In the genomic region with DNA sequence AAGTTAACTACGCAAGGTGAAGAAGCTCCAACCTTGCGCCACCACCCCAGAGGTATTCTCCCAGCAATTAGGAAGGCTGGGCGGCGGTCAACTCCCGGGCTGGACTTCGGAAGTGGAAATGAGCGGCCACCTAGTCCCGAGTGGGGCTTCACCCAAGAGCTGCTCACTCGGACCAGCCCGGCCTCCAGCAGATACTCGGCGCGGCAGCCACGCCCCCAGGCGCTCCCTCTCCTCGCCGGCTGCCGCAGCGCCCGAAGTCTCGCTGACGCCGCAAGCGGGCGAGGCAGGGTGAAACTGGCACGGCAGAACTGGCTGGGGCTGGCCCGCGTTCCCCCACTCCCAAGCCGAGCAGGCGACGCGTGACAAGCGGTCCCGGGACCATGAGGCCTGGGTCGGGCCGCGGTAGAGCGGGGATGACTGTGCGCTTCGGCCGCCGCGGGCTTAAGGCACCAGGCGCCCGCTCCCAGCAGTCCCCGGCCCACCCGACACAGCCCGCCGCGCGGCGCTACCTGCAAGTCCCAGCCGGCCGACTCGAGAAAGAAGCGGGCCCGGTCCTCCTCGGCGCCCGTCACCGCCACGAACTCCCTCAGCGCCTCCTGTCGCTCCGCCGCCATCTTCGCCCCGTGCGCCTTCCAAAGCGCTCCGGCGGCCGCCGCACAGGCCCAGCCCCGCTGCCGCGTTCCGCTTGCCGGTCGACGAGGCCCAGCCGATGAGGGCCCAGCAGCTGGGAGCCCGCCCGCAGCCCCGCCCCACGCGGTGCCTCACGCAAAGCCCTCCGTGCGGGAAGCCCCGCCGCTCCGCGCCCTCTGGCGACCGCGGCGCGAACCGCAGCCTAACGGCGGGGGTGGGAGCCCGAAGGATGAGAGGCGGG, we compare ENCODE assay signal across 8 cellular contexts. TPM values are rescaled to one million over a fixed set of nuclear protein-coding genes. Genes with fewer than 3 reads are reported as not detected.
A peak's percentile ranks its signal among the peaks of the same experiment; 100 is the strongest.
DNase-seq lines count a peak whose midpoint lies in the region; TF ChIP-seq lines count a peak whose summit lies in the region.

A gene (minus strand): TSS at position 639 of the 871 bp plus-strand sequence. CDS start 25 bp downstream, at position 614.

- peak within 1 kb of the TSS; percentile 77 for H3K18ac ChIP-seq in H9 (ENCODE audit: insufficient read length, low read depth, low read length)

- DNase-seq in G401 (ENCODE audit: low spot score) (peak; percentile 87), H9 (peak; percentile 96), MG63 (peak; percentile 92), SHP77 treated with DMSO at 0.1 percent for 48 hours (lab: John Stamatoyannopoulos, UW) (peak; percentile 81), activated gamma-delta T cell (lab: John Stamatoyannopoulos, UW) (peak; percentile 96), foreskin fibroblast (peak; percentile 94 to 98), neural progenitor cell (ENCODE audit: low spot score) (peak; percentile 98), stromal cell of bone marrow (ENCODE audit: low read depth) (peak; percentile 86)

- H2BK20ac ChIP-seq in H9 (ENCODE audit: low read depth, low read length, poor library complexity, severe bottlenecking): no peak within 1 kb of the TSS

- peak; percentile 100 for TF ChIP-seq CTCF in H9 (conservative IDR thresholded peaks at IDR 0.05)
- peak; percentile 68 for TF ChIP-seq CTCF in foreskin fibroblast (IDR thresholded peaks at IDR 0.05; ENCODE audit: low read depth, low read length)
- peak; percentile 96 for TF ChIP-seq CTCF in neural progenitor cell (IDR thresholded peaks at IDR 0.05)

- no peak within 1 kb of the TSS for H2BK120ac ChIP-seq in H9 (ENCODE audit: low read depth, low read length, poor library complexity, severe bottlenecking)

- H3K36me3 ChIP-seq in MG63: peaks cover 10% of the 10 kb centered on the region
- H3K36me3 ChIP-seq in neural progenitor cell: no peaks in the 10 kb centered on the region

- H3K4me3 Mint-ChIP-seq in H9 (peak within 1 kb of the TSS; percentile 80 to 92), neural progenitor cell (peak within 1 kb of the TSS; percentile 91)

- H3T11ph ChIP-seq in H9 (ENCODE audit: low read length): no peak within 1 kb of the TSS

- H3K4me3 ChIP-seq in MG63 (peak within 1 kb of the TSS; percentile 89), foreskin fibroblast (ENCODE audit: low read depth in 1 of 2, low read length in 2 of 2) (peak within 1 kb of the TSS; percentile 62 to 80), neural progenitor cell (peak within 1 kb of the TSS; percentile 88)

- H2BK15ac ChIP-seq in H9 (ENCODE audit: low read depth, low read length): no peak within 1 kb of the TSS

- H3K9ac ChIP-seq in H9 (ENCODE audit: extremely low read depth, insufficient read length, low read length) (peak within 1 kb of the TSS; percentile 64), neural progenitor cell (peak within 1 kb of the TSS; percentile 92)

- H4K5ac ChIP-seq in H9 (ENCODE audit: insufficient read length, low read depth, low read length): no peak within 1 kb of the TSS

- peaks cover 5% of the 10 kb centered on the region for H3K27me3 Mint-ChIP-seq in H9 (ENCODE audit: low read depth)
- peaks cover 5% of the 10 kb centered on the region for H3K27me3 Mint-ChIP-seq in neural progenitor cell (ENCODE audit: insufficient read depth, low read depth)

- H3K27ac Mint-ChIP-seq in H9 (peak within 1 kb of the TSS in 2 of 3 experiments; percentile 56 to 57; a peak in 3 of 7 replicates), neural progenitor cell (no peak within 1 kb of the TSS)

- H4K91ac ChIP-seq in H9 (ENCODE audit: insufficient read length, low read depth, low read length): no peak within 1 kb of the TSS

- H2AK5ac ChIP-seq in H9 (ENCODE audit: insufficient read length, low read length): no peak within 1 kb of the TSS

- no peak within 1 kb of the TSS for H3K4ac ChIP-seq in H9 (ENCODE audit: low read depth, low read length)

- H3K36me3 Mint-ChIP-seq in H9 (ENCODE audit: insufficient read depth in 1 of 3, low read depth in 3 of 3) (peaks cover 6 to 21% (median 17%) of the 10 kb centered on the region in 3 experiments; a peak in 6 of 7 replicates), neural progenitor cell (peaks cover 2% of the 10 kb centered on the region)

- H3K4me1 Mint-ChIP-seq in H9: peaks cover 35 to 40% of the 10 kb centered on the region in 2 experiments
- peaks cover 23% of the 10 kb centered on the region for H3K4me1 Mint-ChIP-seq in neural progenitor cell

- H3K23ac ChIP-seq in H9 (ENCODE audit: insufficient read length, low read depth, low read length): no peak within 1 kb of the TSS

- H3K79me1 ChIP-seq in H9 (ENCODE audit: insufficient read depth, low read depth, low read length, poor library complexity, severe bottlenecking): peaks cover 18% of the 10 kb centered on the region

- H3F3A ChIP-seq in neural progenitor cell (ENCODE audit: low read depth): no peaks in the 10 kb centered on the region

- no peak within 1 kb of the TSS for H2BK12ac ChIP-seq in H9 (ENCODE audit: insufficient read length, low read depth, low read length)

- no peaks in the 10 kb centered on the region for H4K20me1 ChIP-seq in H9 (ENCODE audit: control insufficient read depth, insufficient read depth, insufficient read length)
- peaks cover 32% of the 10 kb centered on the region for H4K20me1 ChIP-seq in neural progenitor cell (ENCODE audit: low read depth)

- H3K4me1 ChIP-seq in H9 (ENCODE audit: insufficient read depth, low read length): no peaks in the 10 kb centered on the region; the same call in 1 of the 2 replicates
- peaks cover 6% of the 10 kb centered on the region for H3K4me1 ChIP-seq in neural progenitor cell

- no peak within 1 kb of the TSS for H4K8ac ChIP-seq in H9 (replicated peaks; ENCODE audit: insufficient read length, low read depth, low read length)

- H3K9me3 Mint-ChIP-seq in H9: no peaks in the 10 kb centered on the region; a peak in 1 of 5 replicates
- no peaks in the 10 kb centered on the region for H3K9me3 Mint-ChIP-seq in neural progenitor cell

- in situ Hi-C loops in G401 (cut with HindIII; ENCODE audit: low sequenced_read_pairs): no loop called here

- H3K23me2 ChIP-seq in H9 (ENCODE audit: insufficient read length, low read depth, low read length, poor library complexity, severe bottlenecking): peaks cover 7% of the 10 kb centered on the region

- H3K4me2 ChIP-seq in H9 (ENCODE audit: insufficient read depth, insufficient read length, low read length) (peak within 1 kb of the TSS; percentile 95), neural progenitor cell (peak within 1 kb of the TSS; percentile 94)

- H3K9me3 ChIP-seq in H9 (ENCODE audit: control insufficient read depth, low read depth, low read length): no peaks in the 10 kb centered on the region
- H3K9me3 ChIP-seq in MG63: no peaks in the 10 kb centered on the region
- H3K9me3 ChIP-seq in neural progenitor cell (ENCODE audit: low read depth): no peaks in the 10 kb centered on the region

- H3K79me2 ChIP-seq in H9 (ENCODE audit: insufficient read depth, low read length): peaks cover 12% of the 10 kb centered on the region; the same call in 1 of the 2 replicates
- H3K79me2 ChIP-seq in neural progenitor cell (ENCODE audit: low read depth): peaks cover 35% of the 10 kb centered on the region

- H3K27ac ChIP-seq in H9 (ENCODE audit: insufficient read length, low read depth, low read length): no peak within 1 kb of the TSS
- H3K27ac ChIP-seq in neural progenitor cell: peak within 1 kb of the TSS; percentile 16

- no peaks in the 10 kb centered on the region for H3K27me3 ChIP-seq in H9 (ENCODE audit: insufficient read depth, low read length)
- no peaks in the 10 kb centered on the region for H3K27me3 ChIP-seq in MG63
- no peaks in the 10 kb centered on the region for H3K27me3 ChIP-seq in neural progenitor cell

- WGBS in H9 (ENCODE audit: extremely low coverage, insufficient read length, low lambda C conversion rate): no CpG with 5 or more reads among the region's 104 CpGs

- no peak within 1 kb of the TSS for H2AFZ ChIP-seq in H9 (ENCODE audit: low read length)
- peak within 1 kb of the TSS; percentile 95 for H2AFZ ChIP-seq in neural progenitor cell (replicated peaks)

- no peak within 1 kb of the TSS for H2BK5ac ChIP-seq in H9 (ENCODE audit: insufficient read length, low read length)

- H3K56ac ChIP-seq in H9 (ENCODE audit: insufficient read length, low read depth, low read length): no peak within 1 kb of the TSS

- H3K14ac ChIP-seq in H9 (ENCODE audit: insufficient read depth, low read length): peak within 1 kb of the TSS; percentile 88

RNA-seq across cellular contexts. Expression of the gene that starts here (rescaled TPM):
- total RNA-seq in G401 (2014; rRNA removed; shearing (Covaris generic)): 89.2 and 123 TPM in 2 replicates
- 81.8 and 85.4 TPM in 2 replicates for total RNA-seq in H9 (2021)
- 57.6 and 62.5 TPM in 2 replicates for total RNA-seq in MG63 (2014; rRNA removed; shearing (Covaris generic); ENCODE audit: low replicate concordance)
- 30.5 and 43.4 TPM in 2 replicates for total RNA-seq in neural progenitor cell (ENCODE audit: low replicate concordance)
